Comparison of ENCODE assay signal across 17 cellular contexts in the genomic region with DNA sequence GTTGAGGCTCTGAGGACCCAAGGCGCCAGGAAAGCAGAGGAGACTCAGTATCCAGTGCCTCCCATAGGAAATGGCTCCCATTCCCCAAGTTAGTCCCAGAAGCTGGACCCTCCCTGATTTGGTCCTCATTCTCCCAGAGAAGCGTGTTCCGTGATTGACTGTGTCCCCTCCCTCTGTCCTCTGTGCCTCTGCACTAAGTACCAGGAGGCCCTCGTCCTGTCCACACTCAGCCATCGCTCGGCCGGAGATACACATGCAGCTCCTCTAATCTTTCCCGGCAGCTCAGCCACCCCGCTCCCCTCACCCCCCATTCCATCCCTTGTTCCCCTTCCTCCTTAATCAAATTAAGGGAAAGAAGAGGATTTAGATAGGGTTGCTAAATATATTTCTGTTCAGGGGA. TPM values are rescaled to one million over a fixed set of nuclear protein-coding genes. Genes with fewer than 3 reads are reported as not detected.
DNase-seq lines count a peak whose midpoint lies in the region; ATAC-seq and TF ChIP-seq lines count a peak whose summit lies in the region.
"Had no signal": no experiment of that assay in that cellular context is flagged by ENCODE, and none has a peak within 500 bp of the region (broad histone marks: within the 10 kb centered on the region; RNA-seq: fewer than 3 reads in every experiment).

No MANE protein-coding gene starts in this region.

- no peaks in the 10 kb centered on the region for H3K27me3 Mint-ChIP-seq in osteocyte (ENCODE audit: unreplicated experiment)
- H3K27me3 Mint-ChIP-seq in activated CD4-positive, alpha-beta T cell treated with anti-CD3 and anti-CD28 coated beads for 36 hours = no peaks in the 10 kb centered on the region
- H3K27me3 Mint-ChIP-seq: naive thymus-derived CD4-positive, alpha-beta T cell had no signal

- peak overlapping the region; percentile 81 to 94 (median 87) for H3K27ac ChIP-seq in heart right ventricle
- H3K27ac ChIP-seq in lower lobe of right lung = no peak overlapping the region
- H3K27ac ChIP-seq: colonic mucosa, HL-60, suprapubic skin had no signal

- H3K4me1 Mint-ChIP-seq in osteocyte (ENCODE audit: unreplicated experiment) = peaks cover 48% of the 10 kb centered on the region
- H3K4me1 Mint-ChIP-seq in activated CD4-positive, alpha-beta T cell treated with anti-CD3 and anti-CD28 coated beads for 36 hours = no peaks in the 10 kb centered on the region
- H3K4me1 Mint-ChIP-seq: CD4-positive, CD25-positive, alpha-beta regulatory T cell had no signal

- TF ChIP-seq CTCF in heart right ventricle (IDR thresholded peaks at IDR 0.05) = no peak
- no peak for TF ChIP-seq CTCF in osteocyte (IDR thresholded peaks at IDR 0.05)
- TF ChIP-seq CTCF in lower lobe of right lung (IDR thresholded peaks at IDR 0.05) = no peak

- H3K4me1 ChIP-seq in heart right ventricle (peaks cover 26 to 67% (median 59%) of the 10 kb centered on the region in 9 donors), lower lobe of right lung (peaks cover 22% of the 10 kb centered on the region)

- H3K36me3 ChIP-seq in heart right ventricle = no peaks in the 10 kb centered on the region
- H3K36me3 ChIP-seq in lower lobe of right lung = no peaks in the 10 kb centered on the region
- H3K36me3 ChIP-seq: colonic mucosa, suprapubic skin had no signal

- WGBS in heart right ventricle, 2 donors = 23 to 44% methylated on average over 9 of the region's 9 CpGs

- DNase-seq in Right ventricle myocardium inferior (ENCODE audit: missing footprints) (peak; percentile 87), cardiac septum (ENCODE audit: low spot score) (no peak), heart right ventricle (peak; percentile 65 to 75), osteocyte (ENCODE audit: extremely low spot score, unreplicated experiment) (no peak), NCI-H526 (lab: John Stamatoyannopoulos, UW) (no peak), lower lobe of right lung (no peak)
- no peak for DNase-seq in activated CD4-positive, alpha-beta T cell treated with anti-CD3 and anti-CD28 coated beads for 36 hours
- DNase-seq: activated CD4-positive, alpha-beta T cell treated with anti-CD3 and anti-CD28 coated beads, Interleukin-2, amount 50 U/mL, for 4 hours; activated T-cell treated with anti-CD3 and anti-CD28 coated beads, Interleukin-2, amount 50 U/mL, for 48 hours; CD4-positive, CD25-positive, alpha-beta regulatory T cell; colonic mucosa; naive thymus-derived CD4-positive, alpha-beta T cell; NCI-H446; stimulated activated CD4-positive, alpha-beta T cell treated with anti-CD3 and anti-CD28 coated beads, Interleukin-1b, Interleukin-23, amount 100 ng/mL, for 48 hours had no signal

- H3K27me3 ChIP-seq in heart right ventricle (no peaks in the 10 kb centered on the region), lower lobe of right lung (ENCODE audit: low read depth) (no peaks in the 10 kb centered on the region)
- H3K27me3 ChIP-seq: colonic mucosa, suprapubic skin had no signal

- H3K36me3 Mint-ChIP-seq in osteocyte (ENCODE audit: unreplicated experiment) = no peaks in the 10 kb centered on the region
- H3K36me3 Mint-ChIP-seq in activated CD4-positive, alpha-beta T cell treated with anti-CD3 and anti-CD28 coated beads for 36 hours (ENCODE audit: low read depth) = no peaks in the 10 kb centered on the region
- H3K36me3 Mint-ChIP-seq: CD4-positive, CD25-positive, alpha-beta regulatory T cell; naive thymus-derived CD4-positive, alpha-beta T cell had no signal

- H3K9me3 ChIP-seq in heart right ventricle (no peaks in the 10 kb centered on the region), lower lobe of right lung (no peaks in the 10 kb centered on the region)
- H3K9me3 ChIP-seq: colonic mucosa, suprapubic skin had no signal

- POLR2A ChIA-PET in activated CD4-positive, alpha-beta T cell treated with anti-CD3 and anti-CD28 coated beads for 36 hours (lab: Charles Lee) = no interaction called here

- peak; percentile 86 for ATAC-seq in Right ventricle myocardium inferior
- peak; percentile 69 to 84 (median 80) for ATAC-seq in heart right ventricle
- no peak for ATAC-seq in GM19395 (IDR thresholded peaks at IDR 0.05; ENCODE audit: unreplicated experiment)
- no peak for ATAC-seq in activated CD4-positive, alpha-beta T cell treated with anti-CD3 and anti-CD28 coated beads for 36 hours
- no peak for ATAC-seq in lower lobe of right lung

- no peak overlapping the region for H3K4me3 Mint-ChIP-seq in osteocyte (ENCODE audit: unreplicated experiment)
- H3K4me3 Mint-ChIP-seq in activated CD4-positive, alpha-beta T cell treated with anti-CD3 and anti-CD28 coated beads for 36 hours = no peak overlapping the region
- H3K4me3 Mint-ChIP-seq: CD4-positive, CD25-positive, alpha-beta regulatory T cell; naive thymus-derived CD4-positive, alpha-beta T cell had no signal

- H3K9me3 Mint-ChIP-seq in osteocyte (ENCODE audit: unreplicated experiment) = no peaks in the 10 kb centered on the region
- H3K9me3 Mint-ChIP-seq in activated CD4-positive, alpha-beta T cell treated with anti-CD3 and anti-CD28 coated beads for 36 hours (ENCODE audit: low read depth) = no peaks in the 10 kb centered on the region
- H3K9me3 Mint-ChIP-seq: CD4-positive, CD25-positive, alpha-beta regulatory T cell; naive thymus-derived CD4-positive, alpha-beta T cell had no signal

- H3K27ac Mint-ChIP-seq in osteocyte (ENCODE audit: unreplicated experiment) = peak overlapping the region; percentile 66
- H3K27ac Mint-ChIP-seq in activated CD4-positive, alpha-beta T cell treated with anti-CD3 and anti-CD28 coated beads for 36 hours = no peak overlapping the region
- H3K27ac Mint-ChIP-seq: CD4-positive, CD25-positive, alpha-beta regulatory T cell; naive thymus-derived CD4-positive, alpha-beta T cell had no signal

- intact Hi-C loops in Right ventricle myocardium inferior (cut with DNase I) (loop anchor here (2.0 kb wide), 1 partner anchor 28 kb away; a partner anchor contains a TSS), cardiac septum (cut with DNase I) (no loop called here), heart right ventricle (cut with DNase I) (loop anchor here in 2 of 10 donors (2.0 kb wide), 1 partner anchor 28 kb away; a partner anchor contains a TSS), lower lobe of right lung (cut with DNase I) (no loop called here)
- intact Hi-C loops in activated CD4-positive, alpha-beta T cell treated with anti-CD3 and anti-CD28 coated beads for 36 hours (cut with DNase I, micrococcal nuclease) = no loop called here

- CTCF ChIA-PET in activated CD4-positive, alpha-beta T cell treated with anti-CD3 and anti-CD28 coated beads for 36 hours (lab: Charles Lee) = no interaction called here

- H3K4me3 ChIP-seq in heart right ventricle = peak overlapping the region in 4 of 10 donors; percentile 9 to 15 (median 12)
- no peak overlapping the region for H3K4me3 ChIP-seq in lower lobe of right lung
- H3K4me3 ChIP-seq: colonic mucosa, suprapubic skin had no signal

RNA-seq across cellular contexts. Expression of a gene that starts 28.3 kb away (rescaled TPM):
- total RNA-seq in Right ventricle myocardium inferior (3,009 TPM), cardiac septum (918 TPM), heart right ventricle (1,000 to 10,000 TPM; 1,003 to 4,750 (median 1,632) TPM), osteocyte (183 and 197 TPM in 2 replicates), lower lobe of right lung (156 TPM)
- polyA plus RNA-seq in heart right ventricle = 100 to 1,000 TPM; 316 to 678 TPM
- 100 to 1,000 TPM; 116 to 130 TPM for total RNA-seq in activated CD4-positive, alpha-beta T cell treated with anti-CD3 and anti-CD28 coated beads for 36 hours

Comparison
In these comparisons a context has a peak if more than half of its experiments do, and no peak if none do; other contexts are left out.
1. DNase-seq: peak in Right ventricle myocardium inferior (single experiment) and heart right ventricle (2 of 2); none in cardiac septum (single experiment), osteocyte (single experiment), NCI-H526 (0 of 2), activated CD4-positive, alpha-beta T cell treated with anti-CD3 and anti-CD28 coated beads for 36 hours (single experiment) and lower lobe of right lung (single experiment).
2. ATAC-seq: peak in Right ventricle myocardium inferior (single experiment) and heart right ventricle (8 of 8); none in GM19395 (single experiment), activated CD4-positive, alpha-beta T cell treated with anti-CD3 and anti-CD28 coated beads for 36 hours (single experiment) and lower lobe of right lung (0 of 2).